Comparison of ENCODE assay signal across 8 cellular contexts in genomic region chr17:27651411-27652345, GRCh38. TPM values are rescaled to one million over a fixed set of nuclear protein-coding genes. Genes with fewer than 3 reads are reported as not detected.
DNase-seq lines count a peak whose midpoint lies in the region; ATAC-seq and TF ChIP-seq lines count a peak whose summit lies in the region.

No MANE protein-coding gene starts in this region.

- H3K4me3 ChIP-seq in brain microvascular endothelial cell (ENCODE audit: low read depth, low read length): no peak overlapping the region

- DNase-seq in brain microvascular endothelial cell (peak; percentile 57), left colon (peak in 1 of 2 donors; percentile 78)
- peak in 2 of 3 donors; percentile 46 to 66 for DNase-seq in stimulated activated CD4-positive, alpha-beta T cell treated with anti-CD3 and anti-CD28 coated beads, TNF-alpha, amount 100 ng/mL, for 1 hour (ENCODE audit: low read depth in 3 of 3, low spot score in 1 of 3)

- TF ChIP-seq CTCF in C4-2B (conservative IDR thresholded peaks at IDR 0.05) (peak; percentile 93), VCaP (conservative IDR thresholded peaks at IDR 0.05) (peak; percentile 87), brain microvascular endothelial cell (IDR thresholded peaks at IDR 0.05; ENCODE audit: low read depth, low read length, missing control alignments) (peak; percentile 77)

- H3K27ac ChIP-seq in C4-2B (no peak overlapping the region), VCaP (no peak overlapping the region), brain microvascular endothelial cell (no peak overlapping the region)

- H3K27me3 ChIP-seq in brain microvascular endothelial cell (replicated peaks): no peaks in the 10 kb centered on the region

- ATAC-seq in HG03460 (IDR thresholded peaks at IDR 0.05; ENCODE audit: unreplicated experiment): peak; percentile 43
- peak; percentile 27 for ATAC-seq in left colon
- ATAC-seq in GM18873 (IDR thresholded peaks at IDR 0.05; ENCODE audit: low FRiP score, unreplicated experiment): no peak
- ATAC-seq in GM18907 (IDR thresholded peaks at IDR 0.05; ENCODE audit: unreplicated experiment): no peak

- intact Hi-C loops in left colon (cut with DNase I, micrococcal nuclease): loop anchor here in 1 of 2 donors (5.0 kb wide), 2 partner anchors 44 to 106 kb away; no protein-coding TSS in a partner anchor

- in situ Hi-C loops in brain microvascular endothelial cell (cut with HindIII; ENCODE audit: low pct_ligation_motif_present, low sequenced_read_pairs): no loop called here

- H3K36me3 ChIP-seq in brain microvascular endothelial cell (replicated peaks): no peaks in the 10 kb centered on the region

RNA-seq across cellular contexts. Expression of gene LGALS9, which starts 20.7 kb away (rescaled TPM):
- 100 to 1,000 TPM; 230 to 514 TPM for total RNA-seq in left colon

Comparison
In these comparisons a context has a peak if more than half of its experiments do, and no peak if none do; other contexts are left out.
1. ATAC-seq: peak in HG03460 (single experiment) and left colon (single experiment); none in GM18873 (single experiment) and GM18907 (single experiment).
2. Peak in every context shown above with its lines, with median percentiles within 50 percentile points of each other: CTCF ChIP-seq.